8 cellular contexts compared by ENCODE assay signal in genomic region chr19:46016426-46017094, GRCh38. TPM values are rescaled to one million over a fixed set of nuclear protein-coding genes. Genes with fewer than 3 reads are reported as not detected.
DNase-seq lines count a peak whose midpoint lies in the region; ATAC-seq and TF ChIP-seq lines count a peak whose summit lies in the region.

No MANE protein-coding gene starts in this region.

- TF ChIP-seq CTCF in lower leg skin (IDR thresholded peaks at IDR 0.05): no peak

- TF ChIP-seq POLR2A in lower leg skin (IDR thresholded peaks at IDR 0.05): no peak

- intact Hi-C loops in lower leg skin (cut with DNase I; ENCODE audit: low total_unique reads): no loop called here

- ATAC-seq in HG02885 (IDR thresholded peaks at IDR 0.05; ENCODE audit: poor library complexity, unreplicated experiment) (peak; percentile 54), GM21723 (IDR thresholded peaks at IDR 0.05; ENCODE audit: unreplicated experiment) (no peak)

- WGBS in lower leg skin, 2 donors: 0 to 1% methylated on average over 37 to 44 of the region's 48 CpGs

- DNase-seq in DMS 273 treated with DMSO at 0.1 percent for 48 hours (lab: John Stamatoyannopoulos, UW) (peak; percentile 29), NCI-H345 (lab: John Stamatoyannopoulos, UW) (peak; percentile 69), dermis microvascular lymphatic vessel endothelial cell (ENCODE audit: low read depth in 2 of 2) (peak; percentile 43 to 83), lower leg skin (ENCODE audit: low spot score in 2 of 2) (peak; percentile 59 to 95)
- DNase-seq in activated CD4-positive, alpha-beta T cell treated with anti-CD3 and anti-CD28 coated beads, Interleukin-2, amount 50 U/mL, for 24 hours (ENCODE audit: low read depth in 1 of 2, low spot score in 1 of 2): peak; percentile 71 to 72
- peak; percentile 74 to 83 for DNase-seq in stimulated activated CD4-positive, alpha-beta T cell treated with anti-CD3 and anti-CD28 coated beads, Interleukin-4, amount 100 ng/mL, for 4 hours

- H3K4me3 ChIP-seq in lower leg skin (ENCODE audit: low read depth, poor library complexity, severe bottlenecking): peak overlapping the region; percentile 57

RNA-seq across cellular contexts. Expression of gene PGLYRP1, which starts 6.3 kb away (rescaled TPM):
- not detected in 2 replicates for total RNA-seq in dermis microvascular lymphatic vessel endothelial cell
- not detected for total RNA-seq in lower leg skin

RNA-seq across cellular contexts. Expression of gene CCDC61, which starts 21.3 kb away (rescaled TPM):
- total RNA-seq in dermis microvascular lymphatic vessel endothelial cell (4.6 and 5.2 TPM in 2 replicates), lower leg skin (10 to 100 TPM in 2 of 4 donors, 1 to 10 TPM in 2; 7.2 to 14.4 (median 10.4) TPM)

RNA-seq across cellular contexts. Expression of gene IGFL4, which starts 24.2 kb away (rescaled TPM):
- total RNA-seq in dermis microvascular lymphatic vessel endothelial cell (not detected in 2 replicates), lower leg skin (1 to 10 TPM in 3 of 4 donors, under 1 TPM in 1; 0.80 to 5.5 (median 2.7) TPM)

RNA-seq across cellular contexts. Expression of gene NOVA2, which starts 42.9 kb away (rescaled TPM):
- 5.1 and 7.8 TPM in 2 replicates for total RNA-seq in dermis microvascular lymphatic vessel endothelial cell
- total RNA-seq in lower leg skin: under 1 TPM; 0.25 to 0.91 (median 0.66) TPM
